ENCODE assay signal across 22 cellular contexts in the genomic region with DNA sequence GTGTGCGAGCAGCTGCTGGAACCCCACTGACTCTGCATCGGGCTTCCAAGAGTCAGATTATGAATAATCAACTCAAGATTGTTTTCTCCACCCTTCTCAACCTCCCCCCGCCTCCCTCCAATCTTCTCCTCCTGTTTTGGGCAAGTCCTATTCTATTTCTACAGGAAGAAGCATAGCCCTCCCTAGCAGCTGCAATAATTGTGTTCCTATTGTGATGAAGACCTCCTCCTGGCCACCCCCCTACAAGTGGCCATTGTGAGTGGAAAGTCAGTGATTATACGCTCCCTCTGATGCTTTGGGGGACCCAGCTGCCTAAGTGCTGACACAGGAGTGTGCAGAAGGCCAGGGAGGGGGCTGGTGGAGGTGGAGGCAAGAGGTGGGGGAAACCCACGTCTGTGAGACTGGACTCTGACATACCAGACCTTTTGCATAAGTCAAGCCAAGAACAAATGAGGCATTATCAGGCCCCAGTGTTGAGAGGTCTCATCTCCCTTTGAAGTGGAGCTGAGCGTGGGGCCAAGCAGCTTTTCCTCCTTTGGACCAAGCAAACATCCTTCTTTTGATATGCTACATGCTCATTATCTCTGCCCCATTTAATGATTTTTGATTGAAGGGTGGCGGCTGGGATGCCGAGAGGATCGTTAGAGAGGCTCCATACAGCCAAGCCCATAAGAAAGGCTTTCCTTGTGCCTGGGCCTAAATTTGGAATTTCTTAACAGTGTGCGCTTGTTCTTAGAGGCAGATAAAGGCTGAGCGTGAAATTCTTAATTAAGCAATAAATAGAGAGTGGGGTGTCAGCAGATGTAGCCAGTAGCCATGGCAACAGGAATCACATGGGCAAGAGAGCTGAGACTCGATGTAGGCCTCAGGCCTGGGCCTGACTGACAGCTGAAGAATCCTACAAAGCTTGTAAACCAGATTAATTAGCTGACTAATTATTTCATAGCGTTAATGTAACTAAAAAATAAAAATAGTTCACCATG.
DNase-seq lines count a peak whose midpoint lies in the region; ATAC-seq, FAIRE-seq and TF ChIP-seq lines count a peak whose summit lies in the region.
"Had no signal": no experiment of that assay in that cellular context is flagged by ENCODE, and none has a peak within 500 bp of the region (broad histone marks: within the 10 kb centered on the region; RNA-seq: fewer than 3 reads in every experiment).

No MANE protein-coding gene starts in this region.

- DNase-seq in HepG2 (ENCODE audit: low spot score) (peak; percentile 12), right lobe of liver (no peak), amygdala (lab: John Stamatoyannopoulos, UW) (peak in 32 of 56 donors; percentile 2 to 69 (median 28)), inferior parietal cortex (ENCODE audit: extremely low spot score) (peak; percentile 11), HUDEP-2 (lab: John Stamatoyannopoulos, UW; ENCODE audit: unreplicated experiment in 76 of 76) (no peak), gastrocnemius medialis (no peak)
- DNase-seq: activated CD4-positive, alpha-beta T cell treated with anti-CD3 and anti-CD28 coated beads, Interleukin-2, amount 10 ng/mL, durations not matched to agents 7 days and 5 days; activated naive CD4-positive, alpha-beta T cell treated with anti-CD3 and anti-CD28 coated beads for 36 hours; HCEC 1CT; NCI-H187; NCI-H524; PC-9; stimulated activated naive CD4-positive, alpha-beta T cell; upper lobe of right lung had no signal

- ATAC-seq in HepG2 (peak; percentile 55), right lobe of liver (no peak), GM21786 (IDR thresholded peaks at IDR 0.05; ENCODE audit: unreplicated experiment) (no peak), gastrocnemius medialis (no peak)
- no peak for ATAC-seq in stimulated activated memory B cell treated with anti-CD40 and anti-IgM and Interleukin-4, amounts not matched to agents 10 μg/mL and 1 μg/mL and 100 μg/mL, for 72 hours
- ATAC-seq: A549; gastroesophageal sphincter; natural killer cell treated with Interleukin-12 subunit alpha and Interleukin-12 subunit beta and Interleukin-15 and Interleukin-18, amount 100 ng/mL, for 72 hours; upper lobe of right lung had no signal

- POLR2A ChIA-PET in HepG2 (lab: Yijun Ruan, JAX) = no interaction called here

- FAIRE-seq in HepG2 (lab: Jason Lieb, UNC) = no peak
- FAIRE-seq: A549, colon, GM18507 had no signal

- H3K36me3 Mint-ChIP-seq in stimulated activated memory B cell treated with anti-CD40 and anti-IgM and Interleukin-4, amounts not matched to agents 10 μg/mL and 1 μg/mL and 100 μg/mL, for 72 hours = no peaks in the 10 kb centered on the region
- H3K36me3 Mint-ChIP-seq: natural killer cell treated with Interleukin-12 subunit alpha and Interleukin-12 subunit beta and Interleukin-15 and Interleukin-18, amount 100 ng/mL, for 72 hours had no signal

- H3K9me3 Mint-ChIP-seq in stimulated activated memory B cell treated with anti-CD40 and anti-IgM and Interleukin-4, amounts not matched to agents 10 μg/mL and 1 μg/mL and 100 μg/mL, for 72 hours = no peaks in the 10 kb centered on the region
- H3K9me3 Mint-ChIP-seq: activated CD4-positive, alpha-beta T cell treated with anti-CD3 and anti-CD28 coated beads, Interleukin-2, amount 10 ng/mL, durations not matched to agents 7 days and 5 days; activated naive CD4-positive, alpha-beta T cell treated with anti-CD3 and anti-CD28 coated beads for 36 hours; natural killer cell treated with Interleukin-12 subunit alpha and Interleukin-12 subunit beta and Interleukin-15 and Interleukin-18, amount 100 ng/mL, for 72 hours had no signal

- TF ChIP-seq POLR2A in HepG2 (IDR thresholded peaks at IDR 0.05; ENCODE audit: insufficient read depth in 1 of 2, low read depth in 2 of 2, low read length in 2 of 2) = no peak
- no peak for TF ChIP-seq POLR2A in right lobe of liver (IDR thresholded peaks at IDR 0.05)
- no peak for TF ChIP-seq POLR2A in gastrocnemius medialis (IDR thresholded peaks at IDR 0.05)

- H3K4me3 ChIP-seq in HepG2 (replicated peaks in 1 of 3; ENCODE audit: insufficient read depth in 1 of 3, low read depth in 2 of 3, low read length in 3 of 3) (no peak overlapping the region), right lobe of liver (no peak overlapping the region), gastrocnemius medialis (no peak overlapping the region)
- H3K4me3 ChIP-seq: A549, gastroesophageal sphincter, PC-9, upper lobe of right lung had no signal

- no peaks in the 10 kb centered on the region for H3K27me3 Mint-ChIP-seq in stimulated activated memory B cell treated with anti-CD40 and anti-IgM and Interleukin-4, amounts not matched to agents 10 μg/mL and 1 μg/mL and 100 μg/mL, for 72 hours
- H3K27me3 Mint-ChIP-seq: activated CD4-positive, alpha-beta T cell treated with anti-CD3 and anti-CD28 coated beads, Interleukin-2, amount 10 ng/mL, durations not matched to agents 7 days and 5 days had no signal

- H3K27me3 ChIP-seq in HepG2 (ENCODE audit: control insufficient read depth in 1 of 2, insufficient read depth in 2 of 2, low read length in 2 of 2) (0 out of 5 replicates have a peak, but pooled peaks cover 0 to 1% of the 10 kb centered on the region in 2 experiments), right lobe of liver (no peaks in the 10 kb centered on the region), gastrocnemius medialis (no peaks in the 10 kb centered on the region)
- H3K27me3 ChIP-seq: gastroesophageal sphincter, upper lobe of right lung had no signal

- H4K20me1 ChIP-seq in HepG2 (ENCODE audit: insufficient read depth, low read length) = no peaks in the 10 kb centered on the region

- H3K9me3 ChIP-seq in HepG2 (ENCODE audit: low read length) (no peaks in the 10 kb centered on the region), right lobe of liver (no peaks in the 10 kb centered on the region), gastrocnemius medialis (no peaks in the 10 kb centered on the region)
- H3K9me3 ChIP-seq: A549, gastroesophageal sphincter, upper lobe of right lung had no signal

- no peaks in the 10 kb centered on the region; the same call in 1 of the 2 replicates for H3K4me1 ChIP-seq in HepG2 (ENCODE audit: insufficient read depth, low read length)
- H3K4me1 ChIP-seq in right lobe of liver = no peaks in the 10 kb centered on the region
- peaks cover 0 to 6% of the 10 kb centered on the region in 2 donors for H3K4me1 ChIP-seq in gastrocnemius medialis
- H3K4me1 ChIP-seq: A549, upper lobe of right lung had no signal

- no peak overlapping the region for H2AFZ ChIP-seq in HepG2 (ENCODE audit: low read length)
- H2AFZ ChIP-seq: PC-9 had no signal

- no peak overlapping the region for H3K27ac Mint-ChIP-seq in stimulated activated memory B cell treated with anti-CD40 and anti-IgM and Interleukin-4, amounts not matched to agents 10 μg/mL and 1 μg/mL and 100 μg/mL, for 72 hours
- H3K27ac Mint-ChIP-seq: activated CD4-positive, alpha-beta T cell treated with anti-CD3 and anti-CD28 coated beads, Interleukin-2, amount 10 ng/mL, durations not matched to agents 7 days and 5 days; activated naive CD4-positive, alpha-beta T cell treated with anti-CD3 and anti-CD28 coated beads for 36 hours; natural killer cell treated with Interleukin-12 subunit alpha and Interleukin-12 subunit beta and Interleukin-15 and Interleukin-18, amount 100 ng/mL, for 72 hours had no signal

- TF ChIP-seq RAD21 in HepG2 (CRISPR knock-in tag; IDR thresholded peaks at IDR 0.05) = no peak

- no TSS peak for BruUV-seq in HepG2 (replicated peaks; lab: Mats Ljungman, UMichigan)

- H3K27ac ChIP-seq in HepG2 (ENCODE audit: extremely low read length, insufficient read depth, low read length) (no peak overlapping the region), right lobe of liver (no peak overlapping the region), gastrocnemius medialis (no peak overlapping the region)
- H3K27ac ChIP-seq: A549, epithelial cell of prostate, gastroesophageal sphincter, PC-9, upper lobe of right lung had no signal

- WGBS in HepG2 (ENCODE audit: low lambda C conversion rate) = 9% methylated on average over 12 of the region's 13 CpGs
- WGBS in right lobe of liver (ENCODE audit: insufficient coverage, low coverage, low lambda C conversion rate, missing lambda C conversion rate) = 72% methylated on average over 13 of the region's 13 CpGs

- no peaks in the 10 kb centered on the region for H3K36me3 ChIP-seq in HepG2 (replicated peaks in 1 of 2; ENCODE audit: control insufficient read depth in 1 of 2, insufficient read depth in 2 of 2, low read length in 2 of 2)
- no peaks in the 10 kb centered on the region for H3K36me3 ChIP-seq in right lobe of liver
- H3K36me3 ChIP-seq in gastrocnemius medialis = no peaks in the 10 kb centered on the region
- H3K36me3 ChIP-seq: gastroesophageal sphincter, upper lobe of right lung had no signal

- intact Hi-C loops in HepG2 (cut with micrococcal nuclease; ENCODE audit: unreplicated experiment) (loop anchor here (5.0 to 10.0 kb wide), 3 partner anchors 115 to 1025 kb away; partner anchors contain the start of gene TFAP2B), right lobe of liver (cut with DNase I) (no loop called here), gastrocnemius medialis (cut with DNase I; ENCODE audit: low total_unique reads) (no loop called here)

- TF ChIP-seq CTCF in HepG2 (CRISPR knock-in tag; IDR thresholded peaks at IDR 0.05) = no peak
- no peak for TF ChIP-seq CTCF in right lobe of liver (IDR thresholded peaks at IDR 0.05)
- no peak for TF ChIP-seq CTCF in gastrocnemius medialis (IDR thresholded peaks at IDR 0.05 in 4 of 5, conservative IDR thresholded peaks at IDR 0.05 in 1 of 5)

- H3K79me2 ChIP-seq in HepG2 (ENCODE audit: insufficient read depth, low read length) = no peaks in the 10 kb centered on the region

- H3K4me2 ChIP-seq in HepG2 (ENCODE audit: low read depth, low read length) = no peak overlapping the region
- H3K4me2 ChIP-seq: A549, PC-9 had no signal

- H3K4me1 Mint-ChIP-seq in stimulated activated memory B cell treated with anti-CD40 and anti-IgM and Interleukin-4, amounts not matched to agents 10 μg/mL and 1 μg/mL and 100 μg/mL, for 72 hours = no peaks in the 10 kb centered on the region
- H3K4me1 Mint-ChIP-seq: activated CD4-positive, alpha-beta T cell treated with anti-CD3 and anti-CD28 coated beads, Interleukin-2, amount 10 ng/mL, durations not matched to agents 7 days and 5 days had no signal

- TF ChIP-seq EP300 in HepG2 (IDR thresholded peaks at IDR 0.05; ENCODE audit: low read depth in 2 of 2, low read length in 2 of 2) (no peak), HepG2 (CRISPR knock-in tag; IDR thresholded peaks at IDR 0.05; ENCODE audit: borderline replicate concordance) (no peak)

- CTCF ChIA-PET in HepG2 (lab: Yijun Ruan, JAX; ENCODE audit: low intra/inter-chr PET ratio, low total read pairs) = no interaction called here

- in situ Hi-C loops in HepG2 (cut with HindIII; ENCODE audit: extremely low pct_ligation_motif_present, low pct_unique_long_range_greater_than_20kb) = loop anchor here (5.0 kb wide), 1 partner anchor 115 kb away; no protein-coding TSS in a partner anchor
- in situ Hi-C loops in gastrocnemius medialis (cut with MboI; ENCODE audit: low sequenced_read_pairs in 4 of 4) = no loop called here

- H3K4me3 Mint-ChIP-seq in stimulated activated memory B cell treated with anti-CD40 and anti-IgM and Interleukin-4, amounts not matched to agents 10 μg/mL and 1 μg/mL and 100 μg/mL, for 72 hours = no peak overlapping the region
- H3K4me3 Mint-ChIP-seq: activated CD4-positive, alpha-beta T cell treated with anti-CD3 and anti-CD28 coated beads, Interleukin-2, amount 10 ng/mL, durations not matched to agents 7 days and 5 days; activated naive CD4-positive, alpha-beta T cell treated with anti-CD3 and anti-CD28 coated beads for 36 hours; natural killer cell treated with Interleukin-12 subunit alpha and Interleukin-12 subunit beta and Interleukin-15 and Interleukin-18, amount 100 ng/mL, for 72 hours had no signal

- H3K9ac ChIP-seq in HepG2 (ENCODE audit: insufficient read depth, low read depth, low read length) = no peak overlapping the region

Comparison
In these comparisons a context has a peak if more than half of its experiments do, and no peak if none do; other contexts are left out.
1. DNase-seq: peak in HepG2 (single experiment), amygdala (32 of 56) and inferior parietal cortex (single experiment); none in right lobe of liver (0 of 3), HUDEP-2 (0 of 76) and gastrocnemius medialis (0 of 2).